In genomic region chr4:122052714-122053113, GRCh38 we compare ENCODE assay signal across 21 cellular contexts.
"Had no signal": no experiment of that assay in that cellular context is flagged by ENCODE, and none has a peak within 500 bp of the region (broad histone marks: within the 10 kb centered on the region; RNA-seq: fewer than 3 reads in every experiment).

No MANE protein-coding gene starts in this region.

- H3K9me3 ChIP-seq: body of pancreas, ovary, stomach, thyroid gland had no signal

- H3K4me1 ChIP-seq: body of pancreas, stomach, thyroid gland had no signal

- H3K27ac ChIP-seq: body of pancreas, ovary, stomach, thyroid gland had no signal

- H3K27me3 ChIP-seq: body of pancreas, ovary, stomach, thyroid gland had no signal

- H3K36me3 ChIP-seq: ovary, stomach, thyroid gland had no signal

- H3K4me3 ChIP-seq: body of pancreas, ovary, stomach, thyroid gland had no signal

- DNase-seq: activated CD4-positive, alpha-beta T cell treated with anti-CD3 and anti-CD28 coated beads for 1 hour; activated CD4-positive, alpha-beta T cell treated with anti-CD3 and anti-CD28 coated beads, Interleukin-2, amount 50 U/mL, for 1 hour; activated CD8-positive, alpha-beta T cell treated with anti-CD3 and anti-CD28 coated beads for 36 hours; activated T-cell treated with anti-CD3 and anti-CD28 coated beads, Interleukin-2, amount 50 U/mL, for 4 hours; body of pancreas; cortex of kidney; effector memory CD8-positive, alpha-beta T cell; foreskin fibroblast; mammary epithelial cell; naive thymus-derived CD4-positive, alpha-beta T cell; ovary; stimulated activated CD4-positive, alpha-beta T cell treated with anti-CD3 and anti-CD28 coated beads, Interleukin-15, amount 100 ng/mL, for 24 hours; stimulated activated CD4-positive, alpha-beta T cell treated with anti-CD3 and anti-CD28 coated beads, Interleukin-2, amount 100 ng/mL, for 24 hours; stimulated activated naive B cell treated with anti-CD40 and anti-IgM and Interleukin-4, amounts not matched to agents 10 μg/mL and 1 μg/mL and 100 μg/mL, for 72 hours; stomach; SW 1271; T-helper 9 cell had no signal

- ATAC-seq: activated CD8-positive, alpha-beta T cell treated with anti-CD3 and anti-CD28 coated beads for 36 hours; activated naive CD4-positive, alpha-beta T cell treated with anti-CD3 and anti-CD28 coated beads, Interleukin-2, amount 50 U/mL, for 72 hours; activated T-cell treated with anti-CD3 and anti-CD28 coated beads, Interleukin-2, amount 50 U/mL, for 4 hours; activated T-helper 17 cell treated with anti-CD3 and anti-CD28 coated beads, Interleukin-2, amount 50 U/mL, for 72 hours; body of pancreas; effector memory CD8-positive, alpha-beta T cell; naive thymus-derived CD4-positive, alpha-beta T cell; stimulated activated naive B cell treated with anti-CD40 and anti-IgM and Interleukin-4, amounts not matched to agents 10 μg/mL and 1 μg/mL and 100 μg/mL, for 72 hours; WTC11 had no signal
